In the genomic region with DNA sequence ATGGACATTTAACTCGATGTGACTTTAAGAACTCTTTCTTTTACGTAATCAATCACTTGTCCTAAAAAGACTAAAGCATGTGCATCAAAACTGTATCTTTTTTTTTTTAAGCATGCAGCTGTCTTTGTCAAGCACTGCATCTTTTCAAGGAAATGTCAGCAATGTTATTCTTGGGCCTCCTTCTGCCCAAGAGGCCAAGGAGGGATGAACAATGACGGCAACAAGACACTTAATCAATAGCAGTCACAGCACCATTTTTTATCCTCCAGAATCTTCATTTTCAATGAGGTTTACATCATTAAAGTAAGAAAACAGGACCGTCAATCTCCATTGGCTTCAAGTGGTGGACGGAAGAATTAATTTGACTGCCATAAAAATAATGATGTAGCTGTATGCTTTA, we compare ENCODE assay signal across 27 cellular contexts.
"Had no signal": no experiment of that assay in that cellular context is flagged by ENCODE, and none has a peak within 500 bp of the region (broad histone marks: within the 10 kb centered on the region; RNA-seq: fewer than 3 reads in every experiment).

No MANE protein-coding gene starts in this region.

- H3K27me3 Mint-ChIP-seq: memory B cell, naive B cell had no signal

- H3K4me1 Mint-ChIP-seq: immature natural killer cell; stimulated activated effector memory CD8-positive, alpha-beta T cell treated with anti-CD3 and anti-CD28 coated beads, Interleukin-12 subunit alpha, Interleukin-12 subunit beta, amount 100 ng/mL, for 72 hours had no signal

- H3K4me3 Mint-ChIP-seq: immature natural killer cell; memory B cell; mesothelial cell of epicardium; natural killer cell treated with Interleukin-12 subunit alpha and Interleukin-12 subunit beta and Interleukin-15 and Interleukin-18, amount 100 ng/mL, for 72 hours; neural progenitor cell; stimulated activated effector memory CD8-positive, alpha-beta T cell treated with anti-CD3 and anti-CD28 coated beads, Interleukin-12 subunit alpha, Interleukin-12 subunit beta, amount 100 ng/mL, for 72 hours had no signal

- H3K36me3 ChIP-seq: neural progenitor cell, prostate gland, right atrium auricular region, stomach, thyroid gland had no signal

- H3K27ac ChIP-seq: dorsolateral prefrontal cortex, epithelial cell of prostate, neural progenitor cell, prostate gland, right atrium auricular region, stomach, thyroid gland had no signal

- H3K4me1 ChIP-seq: prostate gland, stomach had no signal

- H3K9ac ChIP-seq: neural progenitor cell had no signal

- H3K36me3 Mint-ChIP-seq: immature natural killer cell; mesothelial cell of epicardium; natural killer cell treated with Interleukin-12 subunit alpha and Interleukin-12 subunit beta and Interleukin-15 and Interleukin-18, amount 100 ng/mL, for 72 hours; neural progenitor cell; stimulated activated effector memory CD8-positive, alpha-beta T cell treated with anti-CD3 and anti-CD28 coated beads, Interleukin-12 subunit alpha, Interleukin-12 subunit beta, amount 100 ng/mL, for 72 hours had no signal

- FAIRE-seq: colon had no signal

- H3K27ac Mint-ChIP-seq: immature natural killer cell; memory B cell; mesothelial cell of epicardium; natural killer cell treated with Interleukin-12 subunit alpha and Interleukin-12 subunit beta and Interleukin-15 and Interleukin-18, amount 100 ng/mL, for 72 hours; neural progenitor cell; stimulated activated effector memory CD8-positive, alpha-beta T cell treated with anti-CD3 and anti-CD28 coated beads, Interleukin-12 subunit alpha, Interleukin-12 subunit beta, amount 100 ng/mL, for 72 hours had no signal

- DNase-seq: dorsolateral prefrontal cortex; effector CD4-positive, alpha-beta T cell; foreskin melanocyte; hypothalamus; immature natural killer cell; islet precursor cell; left ventricle myocardium superior; mucosa of descending colon; naive B cell; stimulated activated CD4-positive, alpha-beta T cell treated with anti-CD3 and anti-CD28 coated beads, Interleukin-2, amount 100 ng/mL, for 24 hours; stimulated activated CD4-positive, alpha-beta T cell treated with anti-CD3 and anti-CD28 coated beads, Interleukin-4, amount 100 ng/mL, for 24 hours; stimulated activated naive CD4-positive, alpha-beta T cell treated with Interleukin-2 at 50 U/mL for 16 hours; stomach; thyroid gland; trophoblast cell had no signal

- H3K9me3 Mint-ChIP-seq: immature natural killer cell; memory B cell; mesothelial cell of epicardium; naive B cell; natural killer cell treated with Interleukin-12 subunit alpha and Interleukin-12 subunit beta and Interleukin-15 and Interleukin-18, amount 100 ng/mL, for 72 hours; neural progenitor cell; stimulated activated effector memory CD8-positive, alpha-beta T cell treated with anti-CD3 and anti-CD28 coated beads, Interleukin-12 subunit alpha, Interleukin-12 subunit beta, amount 100 ng/mL, for 72 hours had no signal

- H3K4me3 ChIP-seq: dorsolateral prefrontal cortex, lung, mucosa of descending colon, neural progenitor cell, prostate gland, right atrium auricular region, stomach, thyroid gland had no signal

- H3K27me3 ChIP-seq: dorsolateral prefrontal cortex, neural progenitor cell, right atrium auricular region, stomach, thyroid gland had no signal

- H3K9me3 ChIP-seq: mucosa of descending colon, prostate gland, right atrium auricular region, stomach, thyroid gland had no signal

- ATAC-seq: esophagus mucosa; left ventricle myocardium superior; mucosa of descending colon; natural killer cell treated with Interleukin-12 subunit alpha and Interleukin-12 subunit beta and Interleukin-15 and Interleukin-18, amount 100 ng/mL, for 72 hours; sciatic nerve; stimulated activated effector memory CD8-positive, alpha-beta T cell treated with anti-CD3 and anti-CD28 coated beads, Interleukin-12 subunit alpha, Interleukin-12 subunit beta, amount 100 ng/mL, for 72 hours had no signal
